ENCODE assay signal across 8 cellular contexts in the genomic region with DNA sequence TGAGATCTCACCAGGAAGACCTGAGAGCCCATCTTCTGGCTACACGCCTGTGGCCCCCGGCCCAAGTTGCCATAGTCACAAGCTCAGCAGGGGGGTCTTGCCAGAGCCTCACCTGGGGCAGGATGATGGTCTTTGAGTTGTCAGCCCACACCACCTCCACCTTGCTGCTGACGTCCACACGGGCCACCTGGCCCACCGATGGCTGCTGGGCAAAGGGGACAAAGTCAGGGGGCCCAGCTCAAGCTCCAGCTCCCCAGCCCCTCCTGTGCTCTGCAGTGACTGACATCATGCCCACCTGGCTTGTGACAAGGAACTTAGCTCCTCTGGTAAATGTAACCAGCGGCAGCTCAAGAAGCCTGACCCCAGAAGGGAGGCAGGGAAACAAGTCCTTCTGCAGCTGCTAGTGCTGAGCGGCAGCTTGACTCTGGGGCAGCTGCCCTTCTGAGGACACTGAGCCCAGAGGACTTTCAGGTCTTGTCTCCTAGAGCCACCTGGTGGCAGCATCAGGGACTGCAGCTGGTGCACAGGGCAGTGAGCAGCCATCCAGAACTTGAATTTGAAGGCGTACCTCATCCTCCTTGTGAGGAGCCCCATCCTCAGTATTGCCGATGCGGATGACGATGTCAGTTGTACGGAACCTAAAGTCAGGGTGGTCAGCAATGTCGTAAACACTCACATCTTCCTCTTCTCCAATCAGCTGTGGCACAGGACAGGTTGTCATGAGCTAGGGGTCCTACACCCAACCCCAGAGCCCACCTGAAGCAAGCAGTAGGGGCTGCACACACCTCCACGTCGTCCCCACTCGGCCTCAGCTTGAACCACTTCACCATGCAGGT. TPM values are rescaled to one million over a fixed set of nuclear protein-coding genes. Genes with fewer than 3 reads are reported as not detected.
A peak's percentile ranks its signal among the peaks of the same experiment; 100 is the strongest.
DNase-seq lines count a peak whose midpoint lies in the region; ATAC-seq and TF ChIP-seq lines count a peak whose summit lies in the region.

No MANE protein-coding gene starts in this region.

- peak; percentile 52 for ATAC-seq in GM21786 (IDR thresholded peaks at IDR 0.05; ENCODE audit: unreplicated experiment)
- peak; percentile 80 to 88 for ATAC-seq in activated CD4-positive, CD25-positive, alpha-beta regulatory T cell treated with anti-CD3 and anti-CD28 coated beads, Interleukin-2, amount 50 U/mL, for 24 hours
- ATAC-seq in GM21576 (IDR thresholded peaks at IDR 0.05; ENCODE audit: unreplicated experiment), result no peak

- POLR2A ChIA-PET in AG04450 (lab: Yijun Ruan, JAX), result interaction anchor here (0.6 to 1.2 kb wide), 7 partner anchors 12 to 100 kb away, joined by 3 to 4 read pairs (median 3); partner anchors contain the start of genes PRPSAP1 and SPHK1

- peak; percentile 77 for DNase-seq in AG04450 (ENCODE audit: low read depth, low spot score)
- DNase-seq in NCI-H345 treated with DMSO at 0.1 percent for 48 hours (lab: John Stamatoyannopoulos, UW; ENCODE audit: unreplicated experiment), result peak; percentile 48
- peak; percentile 66 for DNase-seq in central memory CD4-positive, alpha-beta T cell
- DNase-seq in left kidney (ENCODE audit: low read depth, low spot score), result peak; percentile 96
- DNase-seq in stimulated activated CD4-positive, alpha-beta T cell treated with anti-CD3 and anti-CD28 coated beads, Interleukin-4, amount 100 ng/mL, for 1 hour, result peak; percentile 88

- no peak overlapping the region for H3K4me3 ChIP-seq in AG04450 (ENCODE audit: low read depth, low read length)

- H3K9me3 ChIP-seq in AG04450 (ENCODE audit: control insufficient read depth, insufficient read depth, low read length), result no peaks in the 10 kb centered on the region

- TF ChIP-seq CTCF in AG04450 (IDR thresholded peaks at IDR 0.05; ENCODE audit: low read depth, low read length), result peak; percentile 97

- H3K27ac ChIP-seq in AG04450 (ENCODE audit: low read depth, low read length), result no peak overlapping the region

- CTCF ChIA-PET in AG04450 (lab: Charles Lee), result interaction anchor here (0.7 to 6.4 kb wide), 41 partner anchors 8 to 384 kb away, joined by 3 to 170 read pairs (median 4); partner anchors contain the start of genes PRPSAP1, QRICH2, SPHK1 and UBE2O

- H3K27me3 ChIP-seq in AG04450 (ENCODE audit: control insufficient read depth, insufficient read depth, low read length), result no peaks in the 10 kb centered on the region

RNA-seq across cellular contexts. Expression of gene SPHK1, which starts 13.5 kb away (rescaled TPM):
- 11.6 and 16.2 TPM in 2 replicates for polyA plus RNA-seq in AG04450 (2011; rRNA removed)
- 4.8 and 6.7 TPM in 2 replicates for polyA minus RNA-seq in AG04450 (2011; rRNA and poly(A)+ RNA removed)

RNA-seq across cellular contexts. Expression of gene PRPSAP1, which starts 44.2 kb away (rescaled TPM):
- polyA plus RNA-seq in AG04450 (2011; rRNA removed), result 48.8 and 49.9 TPM in 2 replicates
- 44.7 and 53.4 TPM in 2 replicates for polyA minus RNA-seq in AG04450 (2011; rRNA and poly(A)+ RNA removed)

RNA-seq across cellular contexts. Expression of gene UBE2O, which starts 55.0 kb away (rescaled TPM):
- polyA plus RNA-seq in AG04450 (2011; rRNA removed), result 14.2 and 14.5 TPM in 2 replicates
- 58.9 and 64.2 TPM in 2 replicates for polyA minus RNA-seq in AG04450 (2011; rRNA and poly(A)+ RNA removed)
